Comparison of ENCODE assay signal across 23 cellular contexts in the genomic region with DNA sequence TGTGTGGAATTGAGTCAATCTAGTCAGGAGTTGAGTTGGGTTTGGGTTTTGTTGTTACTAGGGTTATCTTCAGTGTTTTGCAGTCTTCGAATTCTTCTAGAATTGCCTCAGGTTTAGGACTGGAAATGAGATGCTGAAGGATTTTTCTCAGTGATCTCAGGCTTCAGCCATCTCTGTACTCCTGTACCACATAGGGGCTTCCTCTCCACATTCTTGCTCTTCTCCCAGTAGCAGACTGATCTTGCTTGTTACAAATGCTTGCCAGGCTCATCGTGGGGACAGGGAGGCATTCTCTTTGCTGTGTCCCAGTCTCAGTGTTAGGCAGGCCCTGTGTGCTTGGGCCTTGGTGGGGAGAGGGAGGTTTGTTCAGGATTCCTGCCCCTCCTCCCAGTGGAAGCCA.
DNase-seq lines count a peak whose midpoint lies in the region; ATAC-seq and TF ChIP-seq lines count a peak whose summit lies in the region.
"Had no signal": no experiment of that assay in that cellular context is flagged by ENCODE, and none has a peak within 500 bp of the region (broad histone marks: within the 10 kb centered on the region; RNA-seq: fewer than 3 reads in every experiment).

No MANE protein-coding gene starts in this region.

- no peaks in the 10 kb centered on the region for H3K36me3 ChIP-seq in Caco-2 (ENCODE audit: control insufficient read depth, insufficient read depth, low read length)

- no peak for DNase-seq in Caco-2
- no peak for DNase-seq in activated T-helper 2 cell treated with anti-CD3 and anti-CD28 coated beads, Interferon-gamma antibody, Interleukin-2, Interleukin-4, amounts not matched to agents 10 μg/mL and 5 μg/mL and 100 μg/mL, durations not matched to agents 14 hours and 24 hours and 36 hours (ENCODE audit: low spot score)
- DNase-seq in fibroblast of the aortic adventitia (ENCODE audit: low read depth): peak; percentile 19
- no peak for DNase-seq in RKO (ENCODE audit: low spot score)
- no peak for DNase-seq in activated CD4-positive, alpha-beta T cell treated with anti-CD3 and anti-CD28 coated beads for 36 hours
- DNase-seq in NCI-H1092 (lab: John Stamatoyannopoulos, UW): no peak
- DNase-seq: activated B cell treated with CpG ODN at 0.5 μM for 24 hours; activated CD4-positive, alpha-beta memory T cell treated with anti-CD3 and anti-CD28 coated beads for 36 hours; activated gamma-delta T cell treated with Interleukin-2 at 50 U/mL for 16 hours; amniotic stem cell; caudate nucleus; HCEC 1CT; left colon; naive thymus-derived CD8-positive, alpha-beta T cell; NCI-H1694; NCI-H2171 treated with DMSO at 0.1 percent for 48 hours; NCI-H69; T1000 had no signal

- H3K4me1 Mint-ChIP-seq in Caco-2 (ENCODE audit: low read depth, unreplicated experiment) (peaks cover 60% of the 10 kb centered on the region), nephron (peaks cover 27% of the 10 kb centered on the region)
- H3K4me1 Mint-ChIP-seq in activated T-helper 2 cell treated with anti-CD3 and anti-CD28 coated beads, Interferon-gamma antibody, Interleukin-2, Interleukin-4, amounts not matched to agents 10 μg/mL and 5 μg/mL and 100 μg/mL, durations not matched to agents 14 hours and 24 hours and 36 hours (ENCODE audit: low read depth): peaks cover 40% of the 10 kb centered on the region
- H3K4me1 Mint-ChIP-seq in activated CD4-positive, alpha-beta T cell treated with anti-CD3 and anti-CD28 coated beads for 36 hours: no peaks in the 10 kb centered on the region
- H3K4me1 Mint-ChIP-seq: activated B cell treated with CpG ODN at 0.5 μM for 24 hours; memory B cell; naive thymus-derived CD8-positive, alpha-beta T cell had no signal

- H3K9me3 Mint-ChIP-seq in Caco-2 (ENCODE audit: unreplicated experiment): no peaks in the 10 kb centered on the region
- H3K9me3 Mint-ChIP-seq in activated T-helper 2 cell treated with anti-CD3 and anti-CD28 coated beads, Interferon-gamma antibody, Interleukin-2, Interleukin-4, amounts not matched to agents 10 μg/mL and 5 μg/mL and 100 μg/mL, durations not matched to agents 14 hours and 24 hours and 36 hours: no peaks in the 10 kb centered on the region
- peaks cover 4% of the 10 kb centered on the region for H3K9me3 Mint-ChIP-seq in nephron
- no peaks in the 10 kb centered on the region for H3K9me3 Mint-ChIP-seq in activated CD4-positive, alpha-beta T cell treated with anti-CD3 and anti-CD28 coated beads for 36 hours (ENCODE audit: low read depth)
- H3K9me3 Mint-ChIP-seq: activated B cell treated with CpG ODN at 0.5 μM for 24 hours; activated CD4-positive, alpha-beta memory T cell treated with anti-CD3 and anti-CD28 coated beads for 36 hours; memory B cell; naive thymus-derived CD8-positive, alpha-beta T cell had no signal

- H3K27ac Mint-ChIP-seq in Caco-2 (ENCODE audit: unreplicated experiment) (peak overlapping the region; percentile 9), nephron (peak overlapping the region in 2 of 3 experiments; percentile 56 to 58)
- H3K27ac Mint-ChIP-seq in activated T-helper 2 cell treated with anti-CD3 and anti-CD28 coated beads, Interferon-gamma antibody, Interleukin-2, Interleukin-4, amounts not matched to agents 10 μg/mL and 5 μg/mL and 100 μg/mL, durations not matched to agents 14 hours and 24 hours and 36 hours: peak overlapping the region; percentile 43
- no peak overlapping the region for H3K27ac Mint-ChIP-seq in activated CD4-positive, alpha-beta T cell treated with anti-CD3 and anti-CD28 coated beads for 36 hours
- H3K27ac Mint-ChIP-seq: activated B cell treated with CpG ODN at 0.5 μM for 24 hours; activated CD4-positive, alpha-beta memory T cell treated with anti-CD3 and anti-CD28 coated beads for 36 hours; memory B cell had no signal

- no TSS peak for BruUV-seq in Caco-2 (replicated peaks; lab: Mats Ljungman, UMichigan)

- H3K9me3 ChIP-seq in Caco-2: no peaks in the 10 kb centered on the region

- H3K27me3 ChIP-seq in Caco-2 (replicated peaks; ENCODE audit: control insufficient read depth, insufficient read depth, low read length): no peaks in the 10 kb centered on the region

- intact Hi-C loops in Caco-2 (cut with micrococcal nuclease; ENCODE audit: unreplicated experiment): loop anchor here (5.0 kb wide), 1 partner anchor 98 kb away; a partner anchor contains a TSS
- intact Hi-C loops in activated T-helper 2 cell treated with anti-CD3 and anti-CD28 coated beads, Interferon-gamma antibody, Interleukin-2, Interleukin-4, amounts not matched to agents 10 μg/mL and 5 μg/mL and 100 μg/mL, durations not matched to agents 14 hours and 24 hours and 36 hours (cut with micrococcal nuclease): no loop called here
- intact Hi-C loops in activated CD4-positive, alpha-beta T cell treated with anti-CD3 and anti-CD28 coated beads for 36 hours (cut with DNase I, micrococcal nuclease): no loop called here

- CTCF ChIA-PET in Caco-2 (lab: Charles Lee): no interaction called here
- CTCF ChIA-PET in activated CD4-positive, alpha-beta T cell treated with anti-CD3 and anti-CD28 coated beads for 36 hours (lab: Charles Lee): no interaction called here

- POLR2A ChIA-PET in Caco-2 (lab: Charles Lee): no interaction called here
- POLR2A ChIA-PET in activated CD4-positive, alpha-beta T cell treated with anti-CD3 and anti-CD28 coated beads for 36 hours (lab: Charles Lee): no interaction called here

- no peak for ATAC-seq in activated CD4-positive, alpha-beta T cell treated with anti-CD3 and anti-CD28 coated beads for 36 hours
- no peak for ATAC-seq in GM21825 (IDR thresholded peaks at IDR 0.05; ENCODE audit: unreplicated experiment)
- ATAC-seq: left colon; naive thymus-derived CD8-positive, alpha-beta T cell; sciatic nerve had no signal

- H3K4me3 Mint-ChIP-seq in Caco-2 (ENCODE audit: unreplicated experiment): no peak overlapping the region
- H3K4me3 Mint-ChIP-seq in activated T-helper 2 cell treated with anti-CD3 and anti-CD28 coated beads, Interferon-gamma antibody, Interleukin-2, Interleukin-4, amounts not matched to agents 10 μg/mL and 5 μg/mL and 100 μg/mL, durations not matched to agents 14 hours and 24 hours and 36 hours (ENCODE audit: low read depth): no peak overlapping the region
- H3K4me3 Mint-ChIP-seq in nephron: no peak overlapping the region
- no peak overlapping the region for H3K4me3 Mint-ChIP-seq in activated CD4-positive, alpha-beta T cell treated with anti-CD3 and anti-CD28 coated beads for 36 hours
- H3K4me3 Mint-ChIP-seq: activated B cell treated with CpG ODN at 0.5 μM for 24 hours; activated CD4-positive, alpha-beta memory T cell treated with anti-CD3 and anti-CD28 coated beads for 36 hours; memory B cell; naive thymus-derived CD8-positive, alpha-beta T cell had no signal

- no peaks in the 10 kb centered on the region for H3K36me3 Mint-ChIP-seq in Caco-2 (ENCODE audit: insufficient read depth, unreplicated experiment)
- H3K36me3 Mint-ChIP-seq in activated T-helper 2 cell treated with anti-CD3 and anti-CD28 coated beads, Interferon-gamma antibody, Interleukin-2, Interleukin-4, amounts not matched to agents 10 μg/mL and 5 μg/mL and 100 μg/mL, durations not matched to agents 14 hours and 24 hours and 36 hours (ENCODE audit: low read depth): peaks cover 18% of the 10 kb centered on the region
- no peaks in the 10 kb centered on the region for H3K36me3 Mint-ChIP-seq in nephron (ENCODE audit: low read depth)
- no peaks in the 10 kb centered on the region for H3K36me3 Mint-ChIP-seq in activated CD4-positive, alpha-beta T cell treated with anti-CD3 and anti-CD28 coated beads for 36 hours (ENCODE audit: low read depth)
- H3K36me3 Mint-ChIP-seq: activated CD4-positive, alpha-beta memory T cell treated with anti-CD3 and anti-CD28 coated beads for 36 hours had no signal

- H3K4me1 ChIP-seq in Caco-2: peaks cover 71% of the 10 kb centered on the region
- H3K4me1 ChIP-seq: parathyroid adenoma had no signal

- H3K4me3 ChIP-seq in Caco-2 (ENCODE audit: low read depth, low read length) (no peak overlapping the region), fibroblast of the aortic adventitia (ENCODE audit: low read depth, low read length) (no peak overlapping the region)

- TF ChIP-seq CTCF in Caco-2 (IDR thresholded peaks at IDR 0.05; ENCODE audit: insufficient read depth in 1 of 2, low read depth in 1 of 2, low read length in 1 of 2, severe bottlenecking in 1 of 2, unreplicated experiment in 1 of 2): no peak
- no peak for TF ChIP-seq CTCF in fibroblast of the aortic adventitia (IDR thresholded peaks at IDR 0.05; ENCODE audit: insufficient read depth, low read length)
- TF ChIP-seq CTCF in nephron (IDR thresholded peaks at IDR 0.05; ENCODE audit: unreplicated experiment in 3 of 3): no peak

- no peaks in the 10 kb centered on the region for H3K27me3 Mint-ChIP-seq in Caco-2 (ENCODE audit: insufficient read depth, unreplicated experiment)
- no peaks in the 10 kb centered on the region for H3K27me3 Mint-ChIP-seq in activated T-helper 2 cell treated with anti-CD3 and anti-CD28 coated beads, Interferon-gamma antibody, Interleukin-2, Interleukin-4, amounts not matched to agents 10 μg/mL and 5 μg/mL and 100 μg/mL, durations not matched to agents 14 hours and 24 hours and 36 hours (ENCODE audit: low read depth)
- no peaks in the 10 kb centered on the region for H3K27me3 Mint-ChIP-seq in nephron (ENCODE audit: low read depth)
- peaks cover under 1% of the 10 kb centered on the region for H3K27me3 Mint-ChIP-seq in activated CD4-positive, alpha-beta T cell treated with anti-CD3 and anti-CD28 coated beads for 36 hours
